1 cellular context compared by ENCODE assay signal in genomic region chr7:11831727-11832495, GRCh38.
TF ChIP-seq lines count a peak whose summit lies in the region.

Gene THSD7A (minus strand): TSS chr7:11832198. CDS start chr7:11831946, 252 bp downstream.

TF ChIP-seq in HEK293, 187 proteins besides CTCF, POLR2A, EP300 and RAD21 (continued from another document):
- TF ChIP-seq ZBTB11 (tag by site-specific recombination; conservative IDR thresholded peaks at IDR 0.05; ENCODE audit: low read depth): no peak
- TF ChIP-seq ZBTB8A (tag by site-specific recombination; IDR thresholded peaks at IDR 0.05): peak; percentile 54
- TF ChIP-seq ZSCAN23 (tag by site-specific recombination; IDR thresholded peaks at IDR 0.05): no peak
- TF ChIP-seq ZNF202 (tag by site-specific recombination; IDR thresholded peaks at IDR 0.05; ENCODE audit: borderline replicate concordance): peak; percentile 84; the same call in 1 of the 2 replicates
- TF ChIP-seq ZFHX2 (tag by site-specific recombination; conservative IDR thresholded peaks at IDR 0.05): peak; percentile 71
- TF ChIP-seq ZNF221 (tag by site-specific recombination; IDR thresholded peaks at IDR 0.05; ENCODE audit: borderline replicate concordance): no peak
- TF ChIP-seq TRIM28 (IDR thresholded peaks at IDR 0.05; ENCODE audit: borderline replicate concordance, low read length): peak; percentile 49; the same call in 1 of the 2 replicates
- TF ChIP-seq SCRT1 (tag by site-specific recombination; IDR thresholded peaks at IDR 0.05; ENCODE audit: borderline replicate concordance): no peak
- 0 out of 2 replicates have a peak, but pooled peaks have one; percentile 40 for TF ChIP-seq ZNF660 (tag by site-specific recombination; IDR thresholded peaks at IDR 0.05)
- TF ChIP-seq ZNF398 (tag by site-specific recombination; IDR thresholded peaks at IDR 0.05): peak; percentile 86
TF ChIP-seq in HEK293: peak in this region for 19.
